Comparison of ENCODE assay signal across 17 cellular contexts in genomic region chr1:212467843-212468482, GRCh38. TPM values are rescaled to one million over a fixed set of nuclear protein-coding genes. Genes with fewer than 3 reads are reported as not detected.
DNase-seq lines count a peak whose midpoint lies in the region; ATAC-seq lines count a peak whose summit lies in the region.
"Had no signal": no experiment of that assay in that cellular context is flagged by ENCODE, and none has a peak within 500 bp of the region (broad histone marks: within the 10 kb centered on the region; RNA-seq: fewer than 3 reads in every experiment).

No MANE protein-coding gene starts in this region.

- H3K27ac Mint-ChIP-seq in activated CD4-positive, alpha-beta T cell treated with anti-CD3 and anti-CD28 coated beads, Interleukin-2, amount 10 ng/mL, durations not matched to agents 7 days and 5 days: peak overlapping the region; percentile 60
- H3K27ac Mint-ChIP-seq in central memory CD8-positive, alpha-beta T cell (ENCODE audit: low read depth): peak overlapping the region; percentile 79
- H3K27ac Mint-ChIP-seq: T-cell had no signal

- no peaks in the 10 kb centered on the region for H3K36me3 Mint-ChIP-seq in activated CD4-positive, alpha-beta T cell treated with anti-CD3 and anti-CD28 coated beads, Interleukin-2, amount 10 ng/mL, durations not matched to agents 7 days and 5 days (ENCODE audit: low read depth)
- peaks cover 5% of the 10 kb centered on the region for H3K36me3 Mint-ChIP-seq in central memory CD8-positive, alpha-beta T cell (ENCODE audit: insufficient read depth)
- H3K36me3 Mint-ChIP-seq: IgD-negative memory B cell, T-cell had no signal

- no peaks in the 10 kb centered on the region for H3K27me3 ChIP-seq in MG63
- H3K27me3 ChIP-seq: transverse colon had no signal

- H3K27me3 Mint-ChIP-seq in activated CD4-positive, alpha-beta T cell treated with anti-CD3 and anti-CD28 coated beads, Interleukin-2, amount 10 ng/mL, durations not matched to agents 7 days and 5 days: no peaks in the 10 kb centered on the region
- H3K27me3 Mint-ChIP-seq in central memory CD8-positive, alpha-beta T cell: no peaks in the 10 kb centered on the region
- H3K27me3 Mint-ChIP-seq: T-cell had no signal

- H3K9me3 Mint-ChIP-seq in activated CD4-positive, alpha-beta T cell treated with anti-CD3 and anti-CD28 coated beads, Interleukin-2, amount 10 ng/mL, durations not matched to agents 7 days and 5 days: no peaks in the 10 kb centered on the region
- H3K9me3 Mint-ChIP-seq in central memory CD8-positive, alpha-beta T cell: no peaks in the 10 kb centered on the region
- H3K9me3 Mint-ChIP-seq: T-cell had no signal

- H3K4me3 ChIP-seq in MG63: no peak overlapping the region
- H3K4me3 ChIP-seq: transverse colon had no signal

- CTCF ChIA-PET in activated CD4-positive, alpha-beta T cell treated with anti-CD3 and anti-CD28 coated beads, Interleukin-2, amount 10 ng/mL, durations not matched to agents 7 days and 5 days (lab: Charles Lee): interaction anchor here (1.2 to 7.4 kb wide), 3 partner anchors 9 to 11 kb away, joined by 3 to 51 read pairs (median 13); no protein-coding TSS in a partner anchor

- no peaks in the 10 kb centered on the region for H3K36me3 ChIP-seq in MG63
- H3K36me3 ChIP-seq: transverse colon had no signal

- no peak overlapping the region for H3K4me3 Mint-ChIP-seq in activated CD4-positive, alpha-beta T cell treated with anti-CD3 and anti-CD28 coated beads, Interleukin-2, amount 10 ng/mL, durations not matched to agents 7 days and 5 days
- H3K4me3 Mint-ChIP-seq in central memory CD8-positive, alpha-beta T cell: peak overlapping the region; percentile 51
- H3K4me3 Mint-ChIP-seq: IgD-negative memory B cell, T-cell had no signal

- DNase-seq in activated CD4-positive, alpha-beta T cell treated with anti-CD3 and anti-CD28 coated beads, Interleukin-2, amount 10 ng/mL, durations not matched to agents 7 days and 5 days: no peak
- DNase-seq in activated CD4-positive, alpha-beta T cell treated with anti-CD3 and anti-CD28 coated beads for 1 hour: no peak
- DNase-seq in MG63 (peak; percentile 21), substantia nigra (lab: John Stamatoyannopoulos, UW) (peak in 13 of 49 donors; percentile 14 to 49 (median 32))
- no peak for DNase-seq in central memory CD8-positive, alpha-beta T cell (ENCODE audit: low spot score in 2 of 2)
- DNase-seq: activated T-cell treated with anti-CD3 and anti-CD28 coated beads, Interleukin-2, amount 50 U/mL, for 1 hour; AML-193; left ventricle myocardium superior; NCI-H774; stimulated activated CD4-positive, alpha-beta T cell treated with anti-CD3 and anti-CD28 coated beads, Interleukin-4, amount 100 ng/mL, for 24 hours; T-cell; transverse colon had no signal

- H3K27ac ChIP-seq in substantia nigra (ENCODE audit: low read depth, low read length, poor library complexity, severe bottlenecking): peak overlapping the region; percentile 80
- H3K27ac ChIP-seq: parathyroid adenoma, transverse colon had no signal

- peaks cover 5% of the 10 kb centered on the region for H3K4me1 Mint-ChIP-seq in activated CD4-positive, alpha-beta T cell treated with anti-CD3 and anti-CD28 coated beads, Interleukin-2, amount 10 ng/mL, durations not matched to agents 7 days and 5 days
- H3K4me1 Mint-ChIP-seq in central memory CD8-positive, alpha-beta T cell: no peaks in the 10 kb centered on the region
- H3K4me1 Mint-ChIP-seq: IgD-negative memory B cell, T-cell had no signal

- H3K9me3 ChIP-seq in MG63: no peaks in the 10 kb centered on the region
- H3K9me3 ChIP-seq: transverse colon had no signal

- no peak for ATAC-seq in central memory CD8-positive, alpha-beta T cell (replicated peaks; ENCODE audit: extremely low read depth, poor library complexity, severe bottlenecking)
- ATAC-seq in HG02885 (IDR thresholded peaks at IDR 0.05; ENCODE audit: poor library complexity, unreplicated experiment): no peak
- ATAC-seq in GM21576 (IDR thresholded peaks at IDR 0.05; ENCODE audit: unreplicated experiment): no peak
- ATAC-seq in GM18517 (IDR thresholded peaks at IDR 0.05; ENCODE audit: unreplicated experiment): no peak
- ATAC-seq: left ventricle myocardium superior had no signal

- POLR2A ChIA-PET in activated CD4-positive, alpha-beta T cell treated with anti-CD3 and anti-CD28 coated beads, Interleukin-2, amount 10 ng/mL, durations not matched to agents 7 days and 5 days (lab: Charles Lee): no interaction called here

RNA-seq across cellular contexts. Expression of gene NENF, which starts 35.2 kb away (rescaled TPM):
- 10 to 100 TPM; 28.3 to 29.3 TPM for total RNA-seq in activated CD4-positive, alpha-beta T cell treated with anti-CD3 and anti-CD28 coated beads, Interleukin-2, amount 10 ng/mL, durations not matched to agents 7 days and 5 days
- total RNA-seq in MG63 (2014; rRNA removed; shearing (Covaris generic); ENCODE audit: low replicate concordance): 143 and 147 TPM in 2 replicates

RNA-seq across cellular contexts. Expression of gene PACC1, which starts 53.3 kb away (rescaled TPM):
- total RNA-seq in activated CD4-positive, alpha-beta T cell treated with anti-CD3 and anti-CD28 coated beads, Interleukin-2, amount 10 ng/mL, durations not matched to agents 7 days and 5 days: 10 to 100 TPM in 1 of 2 experiments, 1 to 10 TPM in 1; 9.0 to 12.2 TPM
- total RNA-seq in MG63 (2014; rRNA removed; shearing (Covaris generic); ENCODE audit: low replicate concordance): 4.8 and 12.6 TPM in 2 replicates
